ENCODE assay signal across 19 cellular contexts in genomic region chr12:65590318-65590717, GRCh38.
DNase-seq lines count a peak whose midpoint lies in the region; ATAC-seq and TF ChIP-seq lines count a peak whose summit lies in the region.
"Had no signal": no experiment of that assay in that cellular context is flagged by ENCODE, and none has a peak within 500 bp of the region (broad histone marks: within the 10 kb centered on the region; RNA-seq: fewer than 3 reads in every experiment).

No MANE protein-coding gene starts in this region.

- H3K27ac ChIP-seq in A673 (ENCODE audit: low read depth, low read length, poor library complexity, severe bottlenecking) (no peak overlapping the region), mesenchymal stem cell (ENCODE audit: low read length, poor library complexity, severe bottlenecking) (no peak overlapping the region)
- H3K27ac ChIP-seq: BLaER1 had no signal

- no peak overlapping the region for H4K91ac ChIP-seq in mesenchymal stem cell (ENCODE audit: low read length)

- H3K18ac ChIP-seq in mesenchymal stem cell (ENCODE audit: low read depth in 1 of 2, low read length in 2 of 2) = peak overlapping the region in 1 of 2 experiments; percentile 19

- no TSS peak for BruUV-seq in A673 (replicated peaks; lab: Mats Ljungman, UMichigan)
- no TSS peak for BruUV-seq in Calu3 (replicated peaks; lab: Mats Ljungman, UMichigan)

- H2BK120ac ChIP-seq in mesenchymal stem cell (ENCODE audit: low read depth, low read length) = peak overlapping the region; percentile 27

- no peak overlapping the region for H3K23ac ChIP-seq in mesenchymal stem cell (ENCODE audit: low read length in 2 of 2)

- no peaks in the 10 kb centered on the region for H3K9me3 Mint-ChIP-seq in activated CD4-positive, alpha-beta T cell treated with anti-CD3 and anti-CD28 coated beads for 36 hours (ENCODE audit: low read depth)
- H3K9me3 Mint-ChIP-seq in Calu3 (ENCODE audit: low read depth, unreplicated experiment) = no peaks in the 10 kb centered on the region

- no peak overlapping the region for H2AK5ac ChIP-seq in mesenchymal stem cell (ENCODE audit: low read length, severe bottlenecking)

- peaks cover 15% of the 10 kb centered on the region for H3K27me3 Mint-ChIP-seq in activated CD4-positive, alpha-beta T cell treated with anti-CD3 and anti-CD28 coated beads for 36 hours
- no peaks in the 10 kb centered on the region for H3K27me3 Mint-ChIP-seq in Calu3 (ENCODE audit: unreplicated experiment)
- H3K27me3 Mint-ChIP-seq: CD4-positive, CD25-positive, alpha-beta regulatory T cell had no signal

- H3K4me1 Mint-ChIP-seq in activated CD4-positive, alpha-beta T cell treated with anti-CD3 and anti-CD28 coated beads for 36 hours = no peaks in the 10 kb centered on the region
- H3K4me1 Mint-ChIP-seq in Calu3 (ENCODE audit: low read depth, unreplicated experiment) = peaks cover 21% of the 10 kb centered on the region
- H3K4me1 Mint-ChIP-seq: CD4-positive, CD25-positive, alpha-beta regulatory T cell had no signal

- DNase-seq in A673 (ENCODE audit: low spot score) (peak; percentile 78), HT1080 (ENCODE audit: low read depth) (peak; percentile 39), NCI-H524 treated with DMSO at 0.1 percent for 48 hours (lab: John Stamatoyannopoulos, UW) (peak; percentile 94), mesenchymal stem cell (no peak), Calu3 (no peak)
- DNase-seq in activated CD4-positive, alpha-beta T cell treated with anti-CD3 and anti-CD28 coated beads for 36 hours = no peak
- DNase-seq: CD4-positive, CD25-positive, alpha-beta regulatory T cell; GDM1; KBM-7; MG63; NCI-H2029; NCI-H2227 treated with DMSO at 0.1 percent for 48 hours; SIG-M5; SK-N-SH; SW 1271 had no signal

- H2BK15ac ChIP-seq in mesenchymal stem cell (ENCODE audit: low read depth, poor library complexity, severe bottlenecking) = no peak overlapping the region

- H3K36me3 Mint-ChIP-seq in activated CD4-positive, alpha-beta T cell treated with anti-CD3 and anti-CD28 coated beads for 36 hours (ENCODE audit: low read depth) = no peaks in the 10 kb centered on the region
- H3K36me3 Mint-ChIP-seq in Calu3 (ENCODE audit: insufficient read depth, unreplicated experiment) = no peaks in the 10 kb centered on the region
- H3K36me3 Mint-ChIP-seq: CD4-positive, CD25-positive, alpha-beta regulatory T cell had no signal

- H4K8ac ChIP-seq in mesenchymal stem cell (ENCODE audit: low read length) = no peak overlapping the region

- no peak overlapping the region for H2AFZ ChIP-seq in mesenchymal stem cell (ENCODE audit: low read depth, low read length)

- H3K27me3 ChIP-seq in A673 (replicated peaks; ENCODE audit: insufficient read depth, low read depth, low read length, poor library complexity) (no peaks in the 10 kb centered on the region), mesenchymal stem cell (ENCODE audit: control insufficient read depth in 1 of 2, insufficient read depth in 1 of 2, low read length in 2 of 2) (no peaks in the 10 kb centered on the region)
- H3K27me3 ChIP-seq: BLaER1, MG63 had no signal

- peak overlapping the region; percentile 49 to 75 for H2BK12ac ChIP-seq in mesenchymal stem cell (ENCODE audit: low read length in 2 of 2)

- CTCF ChIA-PET in A673 (lab: Charles Lee) = no interaction called here
- CTCF ChIA-PET in activated CD4-positive, alpha-beta T cell treated with anti-CD3 and anti-CD28 coated beads for 36 hours (lab: Charles Lee) = interaction anchor here (0.5 kb wide), 1 partner anchor 53 kb away, joined by 3 read pairs; no protein-coding TSS in a partner anchor
- CTCF ChIA-PET in Calu3 (lab: Charles Lee) = no interaction called here

- no peak overlapping the region for H3K9ac ChIP-seq in mesenchymal stem cell (ENCODE audit: low read length)
- H3K9ac ChIP-seq: BLaER1, SK-N-SH had no signal

- H3K4me1 ChIP-seq in A673 (ENCODE audit: insufficient read depth, low read length, poor library complexity, severe bottlenecking) (peaks cover 58% of the 10 kb centered on the region), mesenchymal stem cell (ENCODE audit: control insufficient read depth, insufficient read depth, low read depth, low read length) (no peaks in the 10 kb centered on the region)
- H3K4me1 ChIP-seq: BLaER1 had no signal

- H3K9me3 ChIP-seq in A673 (ENCODE audit: low read depth, low read length, poor library complexity, severe bottlenecking) (no peaks in the 10 kb centered on the region), mesenchymal stem cell (ENCODE audit: control insufficient read depth, low read length) (no peaks in the 10 kb centered on the region)
- H3K9me3 ChIP-seq: BLaER1, MG63, SK-N-SH had no signal

- no peak overlapping the region for H3K27ac Mint-ChIP-seq in activated CD4-positive, alpha-beta T cell treated with anti-CD3 and anti-CD28 coated beads for 36 hours
- H3K27ac Mint-ChIP-seq in Calu3 (ENCODE audit: unreplicated experiment) = no peak overlapping the region
- H3K27ac Mint-ChIP-seq: CD4-positive, CD25-positive, alpha-beta regulatory T cell had no signal

- H3K4me3 Mint-ChIP-seq in activated CD4-positive, alpha-beta T cell treated with anti-CD3 and anti-CD28 coated beads for 36 hours = no peak overlapping the region
- no peak overlapping the region for H3K4me3 Mint-ChIP-seq in Calu3 (ENCODE audit: low read depth, unreplicated experiment)
- H3K4me3 Mint-ChIP-seq: CD4-positive, CD25-positive, alpha-beta regulatory T cell had no signal

- intact Hi-C loops in A673 (cut with micrococcal nuclease; ENCODE audit: unreplicated experiment) (no loop called here), Calu3 (cut with micrococcal nuclease; ENCODE audit: unreplicated experiment) (no loop called here)
- intact Hi-C loops in activated CD4-positive, alpha-beta T cell treated with anti-CD3 and anti-CD28 coated beads for 36 hours (cut with DNase I, micrococcal nuclease) = no loop called here

- H3K4ac ChIP-seq in mesenchymal stem cell (ENCODE audit: low read depth in 1 of 2, low read length in 2 of 2) = peak overlapping the region in 1 of 2 experiments; percentile 43

- POLR2A ChIA-PET in A673 (lab: Charles Lee; ENCODE audit: low non-redundant PET) = no interaction called here
- POLR2A ChIA-PET in activated CD4-positive, alpha-beta T cell treated with anti-CD3 and anti-CD28 coated beads for 36 hours (lab: Charles Lee) = no interaction called here

- H3K4me3 ChIP-seq in A673 (ENCODE audit: low read depth, low read length, poor library complexity, severe bottlenecking) = no peak overlapping the region
- H3K4me3 ChIP-seq in mesenchymal stem cell (ENCODE audit: insufficient read depth in 1 of 2, low read depth in 1 of 2, low read length in 2 of 2) = no peak overlapping the region
- H3K4me3 ChIP-seq: BLaER1, MG63 had no signal

- TF ChIP-seq CTCF in A673 (conservative IDR thresholded peaks at IDR 0.05; ENCODE audit: low read depth, low read length) = no peak
- TF ChIP-seq CTCF in Calu3 (IDR thresholded peaks at IDR 0.05; ENCODE audit: unreplicated experiment) = no peak

- no peak overlapping the region for H3K4me2 ChIP-seq in mesenchymal stem cell (ENCODE audit: low read length, poor library complexity, severe bottlenecking)
- H3K4me2 ChIP-seq: BLaER1, SK-N-SH had no signal

- no peak overlapping the region for H2BK5ac ChIP-seq in mesenchymal stem cell (ENCODE audit: low read depth, low read length, poor library complexity, severe bottlenecking)

- WGBS in mesenchymal stem cell = 97% methylated on average over 3 of the region's 4 CpGs

- no peak for ATAC-seq in GM19328 (IDR thresholded peaks at IDR 0.05; ENCODE audit: unreplicated experiment)
- ATAC-seq in activated CD4-positive, alpha-beta T cell treated with anti-CD3 and anti-CD28 coated beads for 36 hours = no peak
- no peak for ATAC-seq in GM19351 (IDR thresholded peaks at IDR 0.05; ENCODE audit: unreplicated experiment)
- ATAC-seq: HCT116 had no signal

- H3K14ac ChIP-seq in mesenchymal stem cell (ENCODE audit: low read length in 2 of 2) = no peak overlapping the region

- no peaks in the 10 kb centered on the region for H3K36me3 ChIP-seq in A673 (ENCODE audit: insufficient read depth, low read length, poor library complexity, severe bottlenecking)
- no peaks in the 10 kb centered on the region for H3K36me3 ChIP-seq in mesenchymal stem cell (ENCODE audit: control insufficient read depth in 1 of 2, insufficient read depth in 2 of 2, low read depth in 1 of 2, low read length in 2 of 2)
- H3K36me3 ChIP-seq: BLaER1, MG63 had no signal

- H3K79me1 ChIP-seq in mesenchymal stem cell (replicated peaks; ENCODE audit: low read length, poor library complexity, severe bottlenecking) = no peaks in the 10 kb centered on the region

Comparison
In these comparisons a context has a peak if more than half of its experiments do, and no peak if none do; other contexts are left out.
1. DNase-seq: peak in A673 (single experiment), HT1080 (single experiment) and NCI-H524 treated with DMSO at 0.1 percent for 48 hours (single experiment); none in mesenchymal stem cell (single experiment), activated CD4-positive, alpha-beta T cell treated with anti-CD3 and anti-CD28 coated beads for 36 hours (single experiment) and Calu3 (single experiment).